In genomic region chr9:130444565-130445221, GRCh38 we compare ENCODE assay signal across 1 cellular context.
TF ChIP-seq lines count a peak whose summit lies in the region.

Gene ASS1 (plus strand): TSS chr9:130444961. CDS start chr9:130452229, 7,268 bp downstream.

TF ChIP-seq in HEK293, 187 proteins besides CTCF, POLR2A, EP300 and RAD21 (continued from another document and continues in another):
- TF ChIP-seq, protein P1, sequence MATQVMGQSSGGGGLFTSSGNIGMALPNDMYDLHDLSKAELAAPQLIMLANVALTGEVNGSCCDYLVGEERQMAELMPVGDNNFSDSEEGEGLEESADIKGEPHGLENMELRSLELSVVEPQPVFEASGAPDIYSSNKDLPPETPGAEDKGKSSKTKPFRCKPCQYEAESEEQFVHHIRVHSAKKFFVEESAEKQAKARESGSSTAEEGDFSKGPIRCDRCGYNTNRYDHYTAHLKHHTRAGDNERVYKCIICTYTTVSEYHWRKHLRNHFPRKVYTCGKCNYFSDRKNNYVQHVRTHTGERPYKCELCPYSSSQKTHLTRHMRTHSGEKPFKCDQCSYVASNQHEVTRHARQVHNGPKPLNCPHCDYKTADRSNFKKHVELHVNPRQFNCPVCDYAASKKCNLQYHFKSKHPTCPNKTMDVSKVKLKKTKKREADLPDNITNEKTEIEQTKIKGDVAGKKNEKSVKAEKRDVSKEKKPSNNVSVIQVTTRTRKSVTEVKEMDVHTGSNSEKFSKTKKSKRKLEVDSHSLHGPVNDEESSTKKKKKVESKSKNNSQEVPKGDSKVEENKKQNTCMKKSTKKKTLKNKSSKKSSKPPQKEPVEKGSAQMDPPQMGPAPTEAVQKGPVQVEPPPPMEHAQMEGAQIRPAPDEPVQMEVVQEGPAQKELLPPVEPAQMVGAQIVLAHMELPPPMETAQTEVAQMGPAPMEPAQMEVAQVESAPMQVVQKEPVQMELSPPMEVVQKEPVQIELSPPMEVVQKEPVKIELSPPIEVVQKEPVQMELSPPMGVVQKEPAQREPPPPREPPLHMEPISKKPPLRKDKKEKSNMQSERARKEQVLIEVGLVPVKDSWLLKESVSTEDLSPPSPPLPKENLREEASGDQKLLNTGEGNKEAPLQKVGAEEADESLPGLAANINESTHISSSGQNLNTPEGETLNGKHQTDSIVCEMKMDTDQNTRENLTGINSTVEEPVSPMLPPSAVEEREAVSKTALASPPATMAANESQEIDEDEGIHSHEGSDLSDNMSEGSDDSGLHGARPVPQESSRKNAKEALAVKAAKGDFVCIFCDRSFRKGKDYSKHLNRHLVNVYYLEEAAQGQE (tag by site-specific recombination; IDR thresholded peaks at IDR 0.05): no peak
- no peak for TF ChIP-seq ZNF223 (tag by site-specific recombination; IDR thresholded peaks at IDR 0.05)
- TF ChIP-seq OVOL3 (tag by site-specific recombination; IDR thresholded peaks at IDR 0.05): no peak
- TF ChIP-seq ZNF792 (tag by site-specific recombination; IDR thresholded peaks at IDR 0.05): no peak
- TF ChIP-seq ZNF132 (tag by site-specific recombination; IDR thresholded peaks at IDR 0.05; ENCODE audit: borderline replicate concordance): no peak
- TF ChIP-seq ZFHX2 (tag by site-specific recombination; conservative IDR thresholded peaks at IDR 0.05): peak; percentile 80
- TF ChIP-seq ZBTB10 (tag by site-specific recombination; IDR thresholded peaks at IDR 0.05): no peak
- TF ChIP-seq ZNF621 (tag by site-specific recombination; IDR thresholded peaks at IDR 0.05): no peak
- no peak for TF ChIP-seq BCL11A (tag by site-specific recombination; IDR thresholded peaks at IDR 0.05; ENCODE audit: low read depth)
- TF ChIP-seq ZNF398 (tag by site-specific recombination; IDR thresholded peaks at IDR 0.05): no peak
- no peak for TF ChIP-seq ZNF623 (tag by site-specific recombination; IDR thresholded peaks at IDR 0.05)
- TF ChIP-seq YY2 (tag by site-specific recombination; IDR thresholded peaks at IDR 0.05): no peak
- no peak for TF ChIP-seq MEIS1 (CRISPR knock-in tag; IDR thresholded peaks at IDR 0.05; ENCODE audit: borderline replicate concordance)
- TF ChIP-seq ZNF311 (tag by site-specific recombination; IDR thresholded peaks at IDR 0.05; ENCODE audit: borderline replicate concordance): no peak
- no peak for TF ChIP-seq ZNF221 (tag by site-specific recombination; IDR thresholded peaks at IDR 0.05; ENCODE audit: borderline replicate concordance)
- TF ChIP-seq ZNF362 (tag by site-specific recombination; IDR thresholded peaks at IDR 0.05): no peak
- no peak for TF ChIP-seq HOXA7 (CRISPR knock-in tag; IDR thresholded peaks at IDR 0.05; ENCODE audit: borderline replicate concordance)
- TF ChIP-seq ZNF416 (tag by site-specific recombination; IDR thresholded peaks at IDR 0.05): no peak
- TF ChIP-seq, protein P2, sequence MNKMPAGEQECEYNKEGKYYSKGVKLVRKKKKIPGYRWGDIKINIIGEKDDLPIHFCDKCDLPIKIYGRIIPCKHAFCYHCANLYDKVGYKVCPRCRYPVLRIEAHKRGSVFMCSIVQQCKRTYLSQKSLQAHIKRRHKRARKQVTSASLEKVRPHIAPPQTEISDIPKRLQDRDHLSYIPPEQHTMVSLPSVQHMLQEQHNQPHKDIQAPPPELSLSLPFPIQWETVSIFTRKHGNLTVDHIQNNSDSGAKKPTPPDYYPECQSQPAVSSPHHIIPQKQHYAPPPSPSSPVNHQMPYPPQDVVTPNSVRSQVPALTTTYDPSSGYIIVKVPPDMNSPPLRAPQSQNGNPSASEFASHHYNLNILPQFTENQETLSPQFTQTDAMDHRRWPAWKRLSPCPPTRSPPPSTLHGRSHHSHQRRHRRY (tag by site-specific recombination; IDR thresholded peaks at IDR 0.05): no peak
- no peak for TF ChIP-seq ZFP69B (tag by site-specific recombination; IDR thresholded peaks at IDR 0.05)
- TF ChIP-seq GLI2 (tag by site-specific recombination; IDR thresholded peaks at IDR 0.05; ENCODE audit: borderline replicate concordance, low read depth): no peak
- no peak for TF ChIP-seq ZNF19 (tag by site-specific recombination; IDR thresholded peaks at IDR 0.05; ENCODE audit: low read depth)
- no peak for TF ChIP-seq ZNF366 (tag by site-specific recombination; conservative IDR thresholded peaks at IDR 0.05)
- TF ChIP-seq ZNF354C (tag by site-specific recombination; IDR thresholded peaks at IDR 0.05; ENCODE audit: borderline replicate concordance, low read depth): no peak
- TF ChIP-seq ZFP41 (tag by site-specific recombination; IDR thresholded peaks at IDR 0.05; ENCODE audit: borderline replicate concordance): no peak
- TF ChIP-seq, protein P3, sequence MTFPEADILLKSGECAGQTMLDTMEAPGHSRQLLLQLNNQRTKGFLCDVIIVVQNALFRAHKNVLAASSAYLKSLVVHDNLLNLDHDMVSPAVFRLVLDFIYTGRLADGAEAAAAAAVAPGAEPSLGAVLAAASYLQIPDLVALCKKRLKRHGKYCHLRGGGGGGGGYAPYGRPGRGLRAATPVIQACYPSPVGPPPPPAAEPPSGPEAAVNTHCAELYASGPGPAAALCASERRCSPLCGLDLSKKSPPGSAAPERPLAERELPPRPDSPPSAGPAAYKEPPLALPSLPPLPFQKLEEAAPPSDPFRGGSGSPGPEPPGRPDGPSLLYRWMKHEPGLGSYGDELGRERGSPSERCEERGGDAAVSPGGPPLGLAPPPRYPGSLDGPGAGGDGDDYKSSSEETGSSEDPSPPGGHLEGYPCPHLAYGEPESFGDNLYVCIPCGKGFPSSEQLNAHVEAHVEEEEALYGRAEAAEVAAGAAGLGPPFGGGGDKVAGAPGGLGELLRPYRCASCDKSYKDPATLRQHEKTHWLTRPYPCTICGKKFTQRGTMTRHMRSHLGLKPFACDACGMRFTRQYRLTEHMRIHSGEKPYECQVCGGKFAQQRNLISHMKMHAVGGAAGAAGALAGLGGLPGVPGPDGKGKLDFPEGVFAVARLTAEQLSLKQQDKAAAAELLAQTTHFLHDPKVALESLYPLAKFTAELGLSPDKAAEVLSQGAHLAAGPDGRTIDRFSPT (tag by site-specific recombination; IDR thresholded peaks at IDR 0.05): peak; percentile 69
- TF ChIP-seq, protein P4, sequence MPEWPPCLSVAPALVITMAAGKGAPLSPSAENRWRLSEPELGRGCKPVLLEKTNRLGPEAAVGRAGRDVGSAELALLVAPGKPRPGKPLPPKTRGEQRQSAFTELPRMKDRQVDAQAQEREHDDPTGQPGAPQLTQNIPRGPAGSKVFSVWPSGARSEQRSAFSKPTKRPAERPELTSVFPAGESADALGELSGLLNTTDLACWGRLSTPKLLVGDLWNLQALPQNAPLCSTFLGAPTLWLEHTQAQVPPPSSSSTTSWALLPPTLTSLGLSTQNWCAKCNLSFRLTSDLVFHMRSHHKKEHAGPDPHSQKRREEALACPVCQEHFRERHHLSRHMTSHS (tag by site-specific recombination; IDR thresholded peaks at IDR 0.05): no peak
- TF ChIP-seq ZNF211 (tag by site-specific recombination; IDR thresholded peaks at IDR 0.05; ENCODE audit: low read depth): no peak
- TF ChIP-seq ZNF169 (tag by site-specific recombination; IDR thresholded peaks at IDR 0.05): no peak
- TF ChIP-seq ZNF274 (IDR thresholded peaks at IDR 0.05; ENCODE audit: low read length): no peak
- no peak for TF ChIP-seq ZNF274 (tag by site-specific recombination; IDR thresholded peaks at IDR 0.05; ENCODE audit: borderline replicate concordance)
- no peak for TF ChIP-seq ZNF473 (tag by site-specific recombination; IDR thresholded peaks at IDR 0.05)
- TF ChIP-seq ZNF501 (tag by site-specific recombination; IDR thresholded peaks at IDR 0.05): no peak
- no peak for TF ChIP-seq ZNF426 (tag by site-specific recombination; IDR thresholded peaks at IDR 0.05)
- TF ChIP-seq ZBTB48 (tag by site-specific recombination; IDR thresholded peaks at IDR 0.05): no peak
- no peak for TF ChIP-seq ZSCAN23 (tag by site-specific recombination; IDR thresholded peaks at IDR 0.05)
- TF ChIP-seq RBAK (tag by site-specific recombination; IDR thresholded peaks at IDR 0.05): no peak
- peak; percentile 21; the same call in 1 of the 2 replicates for TF ChIP-seq ZNF596 (tag by site-specific recombination; IDR thresholded peaks at IDR 0.05)
- no peak for TF ChIP-seq ZNF391 (tag by site-specific recombination; IDR thresholded peaks at IDR 0.05; ENCODE audit: borderline replicate concordance, low read depth)
- TF ChIP-seq, protein P5, sequence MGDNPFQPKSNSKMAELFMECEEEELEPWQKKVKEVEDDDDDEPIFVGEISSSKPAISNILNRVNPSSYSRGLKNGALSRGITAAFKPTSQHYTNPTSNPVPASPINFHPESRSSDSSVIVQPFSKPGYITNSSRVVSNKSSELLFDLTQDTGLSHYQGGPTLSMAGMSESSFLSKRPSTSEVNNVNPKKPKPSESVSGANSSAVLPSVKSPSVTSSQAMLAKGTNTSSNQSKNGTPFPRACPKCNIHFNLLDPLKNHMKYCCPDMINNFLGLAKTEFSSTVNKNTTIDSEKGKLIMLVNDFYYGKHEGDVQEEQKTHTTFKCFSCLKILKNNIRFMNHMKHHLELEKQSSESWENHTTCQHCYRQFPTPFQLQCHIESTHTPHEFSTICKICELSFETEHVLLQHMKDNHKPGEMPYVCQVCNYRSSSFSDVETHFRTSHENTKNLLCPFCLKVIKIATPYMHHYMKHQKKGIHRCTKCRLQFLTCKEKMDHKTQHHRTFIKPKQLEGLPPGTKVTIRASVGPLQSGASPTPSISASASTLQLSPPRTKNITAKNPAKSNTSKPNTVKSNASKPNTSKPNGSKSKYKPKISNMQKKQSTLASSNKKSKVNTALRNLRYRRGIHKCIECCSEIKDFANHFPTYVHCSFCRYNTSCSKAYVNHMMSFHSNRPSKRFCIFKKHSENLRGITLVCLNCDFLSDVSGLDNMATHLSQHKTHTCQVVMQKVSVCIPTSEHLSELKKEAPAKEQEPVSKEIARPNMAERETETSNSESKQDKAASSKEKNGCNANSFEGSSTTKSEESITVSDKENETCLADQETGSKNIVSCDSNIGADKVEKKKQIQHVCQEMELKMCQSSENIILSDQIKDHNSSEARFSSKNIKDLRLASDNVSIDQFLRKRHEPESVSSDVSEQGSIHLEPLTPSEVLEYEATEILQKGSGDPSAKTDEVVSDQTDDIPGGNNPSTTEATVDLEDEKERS (tag by site-specific recombination; IDR thresholded peaks at IDR 0.05): no peak
- no peak for TF ChIP-seq YY1 (tag by site-specific recombination; IDR thresholded peaks at IDR 0.05)
- no peak for TF ChIP-seq ZNF16 (tag by site-specific recombination; IDR thresholded peaks at IDR 0.05; ENCODE audit: low read depth)
- no peak for TF ChIP-seq ZNF521 (tag by site-specific recombination; IDR thresholded peaks at IDR 0.05)
- no peak for TF ChIP-seq ZNF157 (tag by site-specific recombination; IDR thresholded peaks at IDR 0.05)
- TF ChIP-seq ZNF394 (tag by site-specific recombination; IDR thresholded peaks at IDR 0.05; ENCODE audit: borderline replicate concordance): no peak
- TF ChIP-seq KLF10 (tag by site-specific recombination; IDR thresholded peaks at IDR 0.05): peak; percentile 95
- no peak for TF ChIP-seq ZNF544 (tag by site-specific recombination; IDR thresholded peaks at IDR 0.05)
- TF ChIP-seq ZBTB1 (tag by site-specific recombination; IDR thresholded peaks at IDR 0.05): no peak
- no peak for TF ChIP-seq ZNF18 (tag by site-specific recombination; IDR thresholded peaks at IDR 0.05)
- no peak for TF ChIP-seq ZNF23 (tag by site-specific recombination; IDR thresholded peaks at IDR 0.05; ENCODE audit: borderline replicate concordance)
- no peak; the same call in 1 of the 2 replicates for TF ChIP-seq GLIS1 (tag by site-specific recombination; IDR thresholded peaks at IDR 0.05)
